ENCODE assay signal across 8 cellular contexts in genomic region chr10:23095404-23095965, GRCh38. TPM values are rescaled to one million over a fixed set of nuclear protein-coding genes. Genes with fewer than 3 reads are reported as not detected.
DNase-seq lines count a peak whose midpoint lies in the region; ATAC-seq and TF ChIP-seq lines count a peak whose summit lies in the region.

Gene MSRB2, plus strand, starts transcription at chr10:23095579. Its CDS starts 30 bp downstream, at chr10:23095609.

- CTCF ChIA-PET in RWPE1 (lab: Yijun Ruan, JAX), result no interaction called here

- H4K20me1 ChIP-seq in neural cell (ENCODE audit: insufficient read depth), result no peaks in the 10 kb centered on the region

- ATAC-seq in GM21529 (IDR thresholded peaks at IDR 0.05; ENCODE audit: unreplicated experiment), result peak; percentile 69
- ATAC-seq in stimulated activated naive CD8-positive, alpha-beta T cell treated with anti-CD3 and anti-CD28 coated beads, Interleukin-15, amount 100 ng/mL, for 72 hours, result peak; percentile 74

- POLR2A ChIA-PET in RWPE1 (lab: Yijun Ruan, JAX; ENCODE audit: low non-redundant PET), result interaction anchor here (0.6 kb wide), 1 partner anchor 270 kb away, joined by 3 read pairs; no protein-coding TSS in a partner anchor

- peak within 1 kb of the TSS; percentile 69 to 94 (median 90) for H3K4me3 Mint-ChIP-seq in IgD-negative memory B cell
- peak within 1 kb of the TSS; percentile 89 to 100 for H3K4me3 Mint-ChIP-seq in stimulated activated naive CD8-positive, alpha-beta T cell treated with anti-CD3 and anti-CD28 coated beads, Interleukin-15, amount 100 ng/mL, for 72 hours

- no peak for TF ChIP-seq CTCF in RWPE1 (conservative IDR thresholded peaks at IDR 0.05; ENCODE audit: low read depth)
- no peak for TF ChIP-seq CTCF in fibroblast of villous mesenchyme (IDR thresholded peaks at IDR 0.05; ENCODE audit: insufficient read depth, low read depth, low read length)
- TF ChIP-seq CTCF in neural cell (IDR thresholded peaks at IDR 0.05; ENCODE audit: poor library complexity, severe bottlenecking), result no peak

- peak within 1 kb of the TSS; percentile 20 to 92 (median 80) for H3K27ac Mint-ChIP-seq in IgD-negative memory B cell
- peak within 1 kb of the TSS; percentile 93 to 98 for H3K27ac Mint-ChIP-seq in stimulated activated naive CD8-positive, alpha-beta T cell treated with anti-CD3 and anti-CD28 coated beads, Interleukin-15, amount 100 ng/mL, for 72 hours

- peak within 1 kb of the TSS; percentile 45 for H3K4me2 ChIP-seq in neural cell (ENCODE audit: low read length)

- H3K27me3 Mint-ChIP-seq in IgD-negative memory B cell, result no peaks in the 10 kb centered on the region
- H3K27me3 Mint-ChIP-seq in stimulated activated naive CD8-positive, alpha-beta T cell treated with anti-CD3 and anti-CD28 coated beads, Interleukin-15, amount 100 ng/mL, for 72 hours, result no peaks in the 10 kb centered on the region

- H3F3A ChIP-seq in neural cell (ENCODE audit: insufficient read depth, low read length, poor library complexity, severe bottlenecking), result peaks cover 3% of the 10 kb centered on the region

- no peaks in the 10 kb centered on the region for H3K9me2 ChIP-seq in neural cell (ENCODE audit: insufficient read depth, low read length)

- no peak for TF ChIP-seq EP300 in neural cell (conservative IDR thresholded peaks at IDR 0.05; ENCODE audit: poor library complexity, severe bottlenecking)

- H3K9ac ChIP-seq in neural cell (ENCODE audit: low read length), result peak within 1 kb of the TSS; percentile 75

- H3K27ac ChIP-seq in RWPE1 (peak within 1 kb of the TSS; percentile 89), neural cell (ENCODE audit: low read length) (peak within 1 kb of the TSS; percentile 50)

- DNase-seq in DMS53 treated with DMSO at 0.1 percent for 48 hours (lab: John Stamatoyannopoulos, UW; ENCODE audit: unreplicated experiment) (peak; percentile 90), RWPE1 (ENCODE audit: low spot score) (peak; percentile 91), fibroblast of villous mesenchyme (ENCODE audit: low read depth) (peak; percentile 96)
- DNase-seq in activated effector memory CD4-positive, alpha-beta T cell treated with anti-CD3 and anti-CD28 coated beads, Interleukin-2, amount 50 U/mL, for 16 hours, result peak; percentile 88
- DNase-seq in stimulated activated naive CD8-positive, alpha-beta T cell treated with anti-CD3 and anti-CD28 coated beads, Interleukin-15, amount 100 ng/mL, for 72 hours, result peak; percentile 52 to 65

- H3K79me2 ChIP-seq in neural cell (replicated peaks; ENCODE audit: insufficient read depth, low read length), result peaks cover 9% of the 10 kb centered on the region

- H3K4me3 ChIP-seq in fibroblast of villous mesenchyme (ENCODE audit: low read depth, low read length) (peak within 1 kb of the TSS; percentile 79), neural cell (ENCODE audit: low read length) (peak within 1 kb of the TSS; percentile 69)

- H3K4me1 Mint-ChIP-seq in IgD-negative memory B cell, result peaks cover 9 to 25% (median 21%) of the 10 kb centered on the region in 3 donors
- H3K4me1 Mint-ChIP-seq in stimulated activated naive CD8-positive, alpha-beta T cell treated with anti-CD3 and anti-CD28 coated beads, Interleukin-15, amount 100 ng/mL, for 72 hours, result peaks cover 34% of the 10 kb centered on the region

- no peaks in the 10 kb centered on the region for H3K9me3 ChIP-seq in neural cell (ENCODE audit: low read length)

- no peaks in the 10 kb centered on the region for H3K36me3 Mint-ChIP-seq in IgD-negative memory B cell

- H2AFZ ChIP-seq in neural cell (ENCODE audit: low read depth, low read length), result peak within 1 kb of the TSS; percentile 74

- TF ChIP-seq RAD21 in neural cell (conservative IDR thresholded peaks at IDR 0.05), result no peak

- H3K27me3 ChIP-seq in neural cell (ENCODE audit: insufficient read depth, low read depth, low read length), result no peaks in the 10 kb centered on the region

- H3K9me3 Mint-ChIP-seq in IgD-negative memory B cell, result peaks cover 2 to 17% (median 2%) of the 10 kb centered on the region in 3 donors
- peaks cover under 1 to 8% of the 10 kb centered on the region in 2 donors for H3K9me3 Mint-ChIP-seq in stimulated activated naive CD8-positive, alpha-beta T cell treated with anti-CD3 and anti-CD28 coated beads, Interleukin-15, amount 100 ng/mL, for 72 hours

- H3K36me3 ChIP-seq in neural cell (ENCODE audit: insufficient read depth, low read length), result no peaks in the 10 kb centered on the region

TF ChIP-seq in neural cell, 6 proteins besides CTCF, POLR2A, EP300 and RAD21:
- TF ChIP-seq TAF1 (IDR thresholded peaks at IDR 0.05; ENCODE audit: low read depth) (no peak), EZH2 (IDR thresholded peaks at IDR 0.05; ENCODE audit: borderline replicate concordance, insufficient read depth, low read length, poor library complexity, severe bottlenecking) (no peak), POLR2AphosphoS5 (IDR thresholded peaks at IDR 0.05) (peak; percentile 55), REST (IDR thresholded peaks at IDR 0.05; ENCODE audit: borderline replicate concordance) (no peak), SMC3 (conservative IDR thresholded peaks at IDR 0.05; ENCODE audit: poor library complexity) (no peak), MXI1 (conservative IDR thresholded peaks at IDR 0.05; ENCODE audit: poor library complexity, severe bottlenecking) (peak; percentile 27)

RNA-seq across cellular contexts. Expression of gene MSRB2, which starts in this region (rescaled TPM):
- 5.7 TPM for polyA plus RNA-seq in IgD-negative memory B cell
- total RNA-seq in fibroblast of villous mesenchyme, result 11.9 and 15.1 TPM in 2 replicates
- polyA plus RNA-seq in neural cell, result 12.5 and 15.3 TPM in 2 replicates
- 14.6 and 15.2 TPM in 2 replicates for polyA minus RNA-seq in neural cell

Comparison
In these comparisons a context has a peak if more than half of its experiments do, and no peak if none do; other contexts are left out.
1. Peak in every context shown above with its lines: DNase-seq, ATAC-seq, H3K4me3 ChIP-seq and H3K27ac ChIP-seq.